Comparison of ENCODE assay signal across 5 cellular contexts in the genomic region with DNA sequence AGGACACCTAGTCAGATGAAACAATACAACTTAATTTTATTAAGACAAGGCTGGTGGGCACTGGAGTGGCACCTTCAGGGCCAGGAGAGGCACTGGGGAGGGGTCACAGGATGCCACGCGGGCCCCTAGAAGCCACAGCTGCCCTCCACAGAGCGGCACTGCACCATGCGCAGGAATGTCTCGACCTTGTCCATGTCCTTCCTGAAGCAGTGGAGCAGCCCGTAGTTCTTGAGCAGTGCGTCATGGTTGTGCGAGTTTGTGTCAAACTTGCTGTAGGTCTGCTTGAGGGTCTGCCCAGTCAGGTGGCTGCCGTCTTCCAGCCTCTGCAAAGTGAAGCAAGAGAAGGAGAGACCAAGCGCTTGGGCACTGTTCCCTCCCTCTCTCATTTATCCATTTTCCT. TPM values are rescaled to one million over a fixed set of nuclear protein-coding genes. Genes with fewer than 3 reads are reported as not detected.
"Had no signal": no experiment of that assay in that cellular context is flagged by ENCODE, and none has a peak within 500 bp of the region (broad histone marks: within the 10 kb centered on the region; RNA-seq: fewer than 3 reads in every experiment).

No MANE protein-coding gene starts in this region.

RNA-seq across cellular contexts. Expression of a gene that starts 1.5 kb away (rescaled TPM):
- total RNA-seq: GM23338, H1, H9, HT-29, IMR-90 had no signal

RNA-seq across cellular contexts. Expression of a gene that starts 9.1 kb away (rescaled TPM):
- total RNA-seq: GM23338, H1, H9, HT-29, IMR-90 had no signal

RNA-seq across cellular contexts. Expression of a gene that starts 13.2 kb away (rescaled TPM):
- total RNA-seq: GM23338, H1, H9, HT-29, IMR-90 had no signal

RNA-seq across cellular contexts. Expression of a gene that starts 22.5 kb away (rescaled TPM):
- total RNA-seq: HT-29, IMR-90 had no signal

RNA-seq across cellular contexts. Expression of a gene that starts 27.8 kb away (rescaled TPM):
- total RNA-seq: HT-29, IMR-90 had no signal
